ENCODE assay signal across 8 cellular contexts in the genomic region with DNA sequence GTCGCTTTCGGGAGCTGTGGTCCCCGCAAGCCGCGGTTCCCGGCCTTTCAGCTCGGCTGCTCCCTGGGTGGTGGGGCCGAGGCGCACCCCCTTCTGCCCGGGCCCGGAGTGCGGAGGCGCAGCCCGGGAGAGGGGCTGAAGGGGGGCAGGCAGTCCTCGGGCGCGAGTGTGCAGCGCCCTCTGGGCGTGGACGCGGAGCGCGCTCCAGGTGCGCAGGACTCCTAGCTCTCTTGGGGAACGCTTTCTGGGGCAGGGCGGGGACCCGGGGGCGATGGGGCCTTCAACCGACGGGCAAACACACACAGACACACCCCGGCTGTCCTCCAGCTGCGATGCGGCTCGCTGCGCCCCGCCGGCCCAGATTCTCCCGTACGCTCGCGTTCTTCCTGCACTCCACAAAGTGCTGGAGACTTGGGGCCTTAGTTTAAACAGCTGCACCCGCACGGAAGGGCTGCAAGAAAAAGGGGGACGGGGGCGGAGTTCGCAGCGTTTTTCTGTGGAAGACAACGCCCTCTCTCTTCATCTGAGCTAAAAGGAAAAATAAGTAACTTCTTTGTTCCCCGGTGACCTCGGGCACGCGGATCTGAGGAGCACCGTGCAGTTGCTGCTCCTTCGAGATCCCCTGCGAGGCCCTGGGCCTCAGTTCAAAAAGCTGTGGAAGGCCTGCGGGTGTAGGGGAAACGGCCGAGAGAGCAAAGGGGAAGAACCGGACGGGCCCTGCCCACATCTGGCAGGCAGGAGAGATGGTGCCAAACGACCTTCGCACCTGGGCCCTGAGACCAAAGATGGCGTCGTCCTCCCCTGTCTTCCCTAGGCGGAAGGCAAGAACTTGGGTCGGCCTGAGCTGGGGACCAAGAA. TPM values are rescaled to one million over a fixed set of nuclear protein-coding genes. Genes with fewer than 3 reads are reported as not detected.
DNase-seq lines count a peak whose midpoint lies in the region; ATAC-seq, FAIRE-seq and TF ChIP-seq lines count a peak whose summit lies in the region.

No MANE protein-coding gene starts in this region.

- H3K4me1 ChIP-seq in A549 (peaks cover 33% of the 10 kb centered on the region), urinary bladder (ENCODE audit: insufficient read depth) (no peaks in the 10 kb centered on the region)

- ATAC-seq in A549 (peak; percentile 65 to 87), HG02759 (IDR thresholded peaks at IDR 0.05; ENCODE audit: unreplicated experiment) (peak; percentile 61), WTC11 (peak; percentile 57), naive B cell (ENCODE audit: low read depth in 2 of 2) (peak; percentile 66 to 71)

- TF ChIP-seq CTCF in A549 (IDR thresholded peaks at IDR 0.05): peak; percentile 93
- TF ChIP-seq CTCF in GM12865 (IDR thresholded peaks at IDR 0.05; ENCODE audit: insufficient read depth, low read depth, low read length, missing control alignments): peak; percentile 63
- TF ChIP-seq CTCF in WTC11 (IDR thresholded peaks at IDR 0.05): no peak

- DNase-seq in A549 (ENCODE audit: low read depth in 1 of 2, low spot score in 1 of 2) (peak; percentile 84 to 88), GM12865 (ENCODE audit: low read depth) (peak; percentile 76), NCI-H146 treated with DMSO at 0.1 percent for 48 hours (lab: John Stamatoyannopoulos, UW; ENCODE audit: unreplicated experiment) (peak; percentile 51), WTC11 (ENCODE audit: low spot score) (peak; percentile 78), fibroblast of gingiva (ENCODE audit: low read depth) (peak; percentile 27), naive B cell (peak; percentile 23)

- no peaks in the 10 kb centered on the region for H3K36me3 ChIP-seq in urinary bladder (ENCODE audit: insufficient read depth)

- H3K36me3 Mint-ChIP-seq in WTC11: no peaks in the 10 kb centered on the region
- no peaks in the 10 kb centered on the region for H3K36me3 Mint-ChIP-seq in naive B cell

- H3K27ac ChIP-seq in A549 (peak overlapping the region; percentile 96 to 97), urinary bladder (ENCODE audit: low read depth) (peak overlapping the region; percentile 43)

- TF ChIP-seq POLR2A in A549 (IDR thresholded peaks at IDR 0.05; ENCODE audit: low read length): no peak

- H3K27me3 Mint-ChIP-seq in WTC11 (ENCODE audit: low read depth) (peaks cover 17% of the 10 kb centered on the region), naive B cell (peaks cover 43 to 58% (median 49%) of the 10 kb centered on the region in 3 donors)

- TF ChIP-seq EP300 in A549 (IDR thresholded peaks at IDR 0.05): no peak

- peak overlapping the region; percentile 95 for H3K4me3 ChIP-seq in A549
- peak overlapping the region; percentile 46 for H3K4me3 ChIP-seq in GM12865 (ENCODE audit: low read depth, low read length)
- H3K4me3 ChIP-seq in urinary bladder (ENCODE audit: low read depth, low read length): peak overlapping the region; percentile 66

- H3K4me3 Mint-ChIP-seq in WTC11 (peak overlapping the region; percentile 67), naive B cell (peak overlapping the region; percentile 51 to 79 (median 73))

- no peaks in the 10 kb centered on the region for H3K9me3 ChIP-seq in A549

- H3K9me3 Mint-ChIP-seq in WTC11 (peaks cover under 1% of the 10 kb centered on the region; the same call in 1 of the 2 replicates), naive B cell (peaks cover 0 to 1% (median 0%) of the 10 kb centered on the region in 7 donors)

- no peak for FAIRE-seq in A549 (lab: Jason Lieb, UNC)

- H3K4me1 Mint-ChIP-seq in WTC11: peaks cover 32% of the 10 kb centered on the region
- H3K4me1 Mint-ChIP-seq in naive B cell: peaks cover 4 to 15% (median 7%) of the 10 kb centered on the region in 3 donors

- WGBS in A549 (ENCODE audit: missing lambda C conversion rate): 21% methylated on average over 53 of the region's 66 CpGs
- 8% methylated on average over 66 of the region's 66 CpGs for WGBS in urinary bladder

- CTCF ChIA-PET in A549 (lab: Yijun Ruan, JAX): interaction anchor here (0.6 to 14.6 kb wide), 69 partner anchors 9 to 271 kb away, joined by 3 to 202 read pairs (median 5); no protein-coding TSS in a partner anchor
- CTCF ChIA-PET in WTC11 (lab: Charles Lee): interaction anchor here (0.6 to 5.6 kb wide), 44 partner anchors 8 to 417 kb away, joined by 3 to 59 read pairs (median 4); partner anchors contain the start of genes LAPTM4A, MATN3 and RHOB

- TF ChIP-seq RAD21 in A549 (conservative IDR thresholded peaks at IDR 0.05 in 1 of 2, IDR thresholded peaks at IDR 0.05 in 1 of 2): peak; percentile 79 to 96

- peak overlapping the region; percentile 80 for H3K4me2 ChIP-seq in A549

- H3K27ac Mint-ChIP-seq in WTC11 (peak overlapping the region; percentile 95), naive B cell (peak overlapping the region in 1 of 6 donors; percentile 64)

- POLR2A ChIA-PET in A549 (lab: Yijun Ruan, JAX) (interaction anchor here (0.6 to 1.7 kb wide), 17 partner anchors 16 to 324 kb away, joined by 3 to 14 read pairs (median 3); partner anchors contain the start of genes LAPTM4A and TTC32), WTC11 (lab: Charles Lee) (interaction anchor here (0.5 to 1.6 kb wide), 19 partner anchors 9 to 236 kb away, joined by 3 to 8 read pairs (median 3); partner anchors contain the start of genes RHOB and WDR35)

TF ChIP-seq in A549, 52 proteins besides CTCF, POLR2A, EP300 and RAD21 (continues in another document):
- TF ChIP-seq CHD2 (IDR thresholded peaks at IDR 0.05; ENCODE audit: low read length, partially characterized antibody) (no peak), RFX5 (IDR thresholded peaks at IDR 0.05) (no peak), BHLHE40 (IDR thresholded peaks at IDR 0.05; ENCODE audit: low read depth, low read length) (no peak), RARB (CRISPR knock-in tag; IDR thresholded peaks at IDR 0.05) (no peak), NR3C1 (IDR thresholded peaks at IDR 0.05) (no peak), HOXB13 (CRISPR knock-in tag; IDR thresholded peaks at IDR 0.05; ENCODE audit: low read depth) (no peak), SREBF2 (IDR thresholded peaks at IDR 0.05) (no peak), FOXS1 (CRISPR knock-in tag; IDR thresholded peaks at IDR 0.05) (no peak), HOXA7 (CRISPR knock-in tag; IDR thresholded peaks at IDR 0.05) (no peak)
- TF ChIP-seq, protein P1, sequence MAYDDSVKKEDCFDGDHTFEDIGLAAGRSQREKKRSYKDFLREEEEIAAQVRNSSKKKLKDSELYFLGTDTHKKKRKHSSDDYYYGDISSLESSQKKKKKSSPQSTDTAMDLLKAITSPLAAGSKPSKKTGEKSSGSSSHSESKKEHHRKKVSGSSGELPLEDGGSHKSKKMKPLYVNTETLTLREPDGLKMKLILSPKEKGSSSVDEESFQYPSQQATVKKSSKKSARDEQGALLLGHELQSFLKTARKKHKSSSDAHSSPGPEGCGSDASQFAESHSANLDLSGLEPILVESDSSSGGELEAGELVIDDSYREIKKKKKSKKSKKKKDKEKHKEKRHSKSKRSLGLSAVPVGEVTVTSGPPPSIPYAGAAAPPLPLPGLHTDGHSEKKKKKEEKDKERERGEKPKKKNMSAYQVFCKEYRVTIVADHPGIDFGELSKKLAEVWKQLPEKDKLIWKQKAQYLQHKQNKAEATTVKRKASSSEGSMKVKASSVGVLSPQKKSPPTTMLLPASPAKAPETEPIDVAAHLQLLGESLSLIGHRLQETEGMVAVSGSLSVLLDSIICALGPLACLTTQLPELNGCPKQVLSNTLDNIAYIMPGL (CRISPR knock-in tag; IDR thresholded peaks at IDR 0.05; ENCODE audit: borderline replicate concordance): peak; percentile 69; the same call in 1 of the 2 replicates
- TF ChIP-seq, protein P2, sequence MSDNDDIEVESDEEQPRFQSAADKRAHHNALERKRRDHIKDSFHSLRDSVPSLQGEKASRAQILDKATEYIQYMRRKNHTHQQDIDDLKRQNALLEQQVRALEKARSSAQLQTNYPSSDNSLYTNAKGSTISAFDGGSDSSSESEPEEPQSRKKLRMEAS (IDR thresholded peaks at IDR 0.05): peak; percentile 76

TF ChIP-seq in WTC11, 78 proteins besides CTCF, POLR2A, EP300 and RAD21 (continues in another document):
- no peak for TF ChIP-seq FOXK1 (CRISPR knock-in tag; IDR thresholded peaks at IDR 0.05)
- 0 out of 2 replicates have a peak, but pooled peaks have one; percentile 19 for TF ChIP-seq CBFB (CRISPR knock-in tag; IDR thresholded peaks at IDR 0.05; ENCODE audit: low read depth)
- TF ChIP-seq TEAD1 (CRISPR knock-in tag; IDR thresholded peaks at IDR 0.05): peak; percentile 66; the same call in 1 of the 2 replicates
- TF ChIP-seq, protein P3, sequence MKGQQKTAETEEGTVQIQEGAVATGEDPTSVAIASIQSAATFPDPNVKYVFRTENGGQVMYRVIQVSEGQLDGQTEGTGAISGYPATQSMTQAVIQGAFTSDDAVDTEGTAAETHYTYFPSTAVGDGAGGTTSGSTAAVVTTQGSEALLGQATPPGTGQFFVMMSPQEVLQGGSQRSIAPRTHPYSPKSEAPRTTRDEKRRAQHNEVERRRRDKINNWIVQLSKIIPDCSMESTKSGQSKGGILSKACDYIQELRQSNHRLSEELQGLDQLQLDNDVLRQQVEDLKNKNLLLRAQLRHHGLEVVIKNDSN (CRISPR knock-in tag; IDR thresholded peaks at IDR 0.05): peak; percentile 3; the same call in 1 of the 2 replicates

RNA-seq across cellular contexts. Expression of gene SDC1, which starts 0.6 kb away (rescaled TPM):
- polyA plus RNA-seq in A549 (2011; rRNA removed): 97.1 and 116 TPM in 2 replicates
- polyA plus RNA-seq in A549 (2012; cell fraction: cytosol; rRNA removed): 123 and 215 TPM in 2 replicates
- polyA plus RNA-seq in A549 (2012; cell fraction: nucleus; rRNA removed): 279 and 455 TPM in 2 replicates
- polyA plus RNA-seq in A549 (2017; fragmentation: RNase III; extraction: RNeasy Plus Mini Kit Qiagen cat#74134 plus additional on column Dnase treatment): 157 to 171 TPM (median 166 TPM) in 3 replicates
- polyA minus RNA-seq in A549 (2011; rRNA and poly(A)+ RNA removed): 92.8 and 113 TPM in 2 replicates
- total RNA-seq in WTC11 (2021): 47.3 to 52.6 TPM (median 52.6 TPM) in 3 replicates
- polyA plus RNA-seq in naive B cell (ENCODE audit: low read depth in 6 of 6): not detected
- 87.1 TPM for total RNA-seq in urinary bladder
- 65.3 TPM for polyA plus RNA-seq in urinary bladder

Comparison
In these comparisons a context has a peak if more than half of its experiments do, and no peak if none do; other contexts are left out.
1. Peak in every context shown above with its lines: DNase-seq, ATAC-seq, H3K4me3 ChIP-seq and H3K27ac ChIP-seq.
2. DNase-seq: peak in every context shown above with its lines; median percentile 86 in A549; 78 in WTC11; 76 in GM12865; 51 in NCI-H146 treated with DMSO at 0.1 percent for 48 hours; 27 in fibroblast of gingiva; 23 in naive B cell.
3. RNA of gene SDC1, which starts 0.6 kb away (polyA plus RNA-seq): 97.1 to 455 TPM in A549 and 65.3 TPM in urinary bladder (single experiment); not detected in naive B cell; every median in the first group is over 10 times any median in the second.